9 cellular contexts compared by ENCODE assay signal in genomic region chr13:40190656-40191100, GRCh38.
DNase-seq lines count a peak whose midpoint lies in the region; ATAC-seq and TF ChIP-seq lines count a peak whose summit lies in the region.
"Had no signal": no experiment of that assay in that cellular context is flagged by ENCODE, and none has a peak within 500 bp of the region (broad histone marks: within the 10 kb centered on the region; RNA-seq: fewer than 3 reads in every experiment).

No MANE protein-coding gene starts in this region.

- H3K9me2 ChIP-seq in OCI-LY1 (ENCODE audit: low read depth, low read length) = no peaks in the 10 kb centered on the region

- peaks cover 60% of the 10 kb centered on the region for H3K4me1 ChIP-seq in OCI-LY1 (ENCODE audit: insufficient read depth, low read length, severe bottlenecking)
- H3K4me1 ChIP-seq in aorta (ENCODE audit: control insufficient read depth in 1 of 2, insufficient read depth in 2 of 2, low read length in 2 of 2) = peaks cover 0 to 6% of the 10 kb centered on the region in 2 donors

- intact Hi-C loops in aorta (cut with DNase I) = loop anchor here (5.0 kb wide), 4 partner anchors 47 to 282 kb away; no protein-coding TSS in a partner anchor

- H4K20me1 ChIP-seq in OCI-LY1 (ENCODE audit: insufficient read depth, low read length) = no peaks in the 10 kb centered on the region

- TF ChIP-seq CTCF in OCI-LY1 (IDR thresholded peaks at IDR 0.05; ENCODE audit: low read length) = no peak
- no peak for TF ChIP-seq CTCF in progenitor cell of endocrine pancreas (IDR thresholded peaks at IDR 0.05; ENCODE audit: unreplicated experiment)

- peak overlapping the region; percentile 47 for H3K9ac ChIP-seq in OCI-LY1 (ENCODE audit: low read length)

- no peak overlapping the region for H3K4me3 Mint-ChIP-seq in progenitor cell of endocrine pancreas (ENCODE audit: low read depth)

- in situ Hi-C loops in KBM-7 (cut with MboI; ENCODE audit: low pct_unique_long_range_greater_than_20kb, low sequenced_read_pairs) = no loop called here

- DNase-seq in activated naive CD4-positive, alpha-beta T cell treated with Interleukin-2 at 50 U/mL for 16 hours = peak; percentile 59
- DNase-seq in glomerular visceral epithelial cell (ENCODE audit: extremely low spot score) (peak; percentile 68), progenitor cell of endocrine pancreas (ENCODE audit: low spot score, unreplicated experiment) (no peak), aorta (peak in 1 of 2 donors; percentile 63), KBM-7 (no peak), NOMO-1 (lab: John Stamatoyannopoulos, UW; ENCODE audit: unreplicated experiment in 2 of 2) (no peak)

- H3K4me3 ChIP-seq in OCI-LY1 (ENCODE audit: low read depth, low read length, poor library complexity, severe bottlenecking) = peak overlapping the region; percentile 2
- H3K4me3 ChIP-seq in aorta (ENCODE audit: low read length in 2 of 2) = no peak overlapping the region

- H3K27ac Mint-ChIP-seq in progenitor cell of endocrine pancreas = peak overlapping the region; percentile 77

- no peaks in the 10 kb centered on the region for H3K79me2 ChIP-seq in OCI-LY1 (ENCODE audit: insufficient read depth, low read length)

- H3K4me1 Mint-ChIP-seq in progenitor cell of endocrine pancreas (ENCODE audit: low read depth) = peaks cover 35% of the 10 kb centered on the region

- H3K27ac ChIP-seq in OCI-LY1 (ENCODE audit: low read depth, low read length, poor library complexity, severe bottlenecking) (peak overlapping the region; percentile 95), aorta (ENCODE audit: low read depth in 1 of 2, low read length in 2 of 2) (peak overlapping the region; percentile 70 to 80)
- H3K27ac ChIP-seq: VCaP had no signal

- H2AFZ ChIP-seq in OCI-LY1 (ENCODE audit: low read length) = peak overlapping the region; percentile 45; the same call in 1 of the 2 replicates

- peaks cover 22% of the 10 kb centered on the region for H3K27me3 Mint-ChIP-seq in progenitor cell of endocrine pancreas

- peak; percentile 75 for ATAC-seq in GM19397 (IDR thresholded peaks at IDR 0.05; ENCODE audit: unreplicated experiment)
- peak; percentile 57 for ATAC-seq in aorta (ENCODE audit: low FRiP score)

- H3K27me3 ChIP-seq in OCI-LY1 (ENCODE audit: insufficient read depth, low read length) (no peaks in the 10 kb centered on the region), aorta (ENCODE audit: control insufficient read depth in 1 of 2, insufficient read depth in 2 of 2, low read length in 1 of 2) (no peaks in the 10 kb centered on the region)

- no peaks in the 10 kb centered on the region for H3K9me3 ChIP-seq in OCI-LY1 (ENCODE audit: low read length)
- no peaks in the 10 kb centered on the region for H3K9me3 ChIP-seq in aorta (ENCODE audit: control insufficient read depth, low read length)

- no peaks in the 10 kb centered on the region for H3F3A ChIP-seq in OCI-LY1 (ENCODE audit: insufficient read depth, low read length)

- H3K36me3 ChIP-seq in OCI-LY1 (ENCODE audit: insufficient read depth, low read length) = no peaks in the 10 kb centered on the region
- H3K36me3 ChIP-seq in aorta (ENCODE audit: control insufficient read depth in 1 of 2, insufficient read depth in 2 of 2, low read length in 1 of 2) = no peaks in the 10 kb centered on the region

- H3K9me3 Mint-ChIP-seq in progenitor cell of endocrine pancreas (ENCODE audit: low read depth) = peaks cover 2% of the 10 kb centered on the region

- peak overlapping the region; percentile 58 for H3K4me2 ChIP-seq in OCI-LY1 (ENCODE audit: low read length)

- no peaks in the 10 kb centered on the region for H3K36me3 Mint-ChIP-seq in progenitor cell of endocrine pancreas (ENCODE audit: insufficient read depth)

- WGBS in aorta, 2 donors = 2 to 5% methylated on average over 5 of the region's 5 CpGs

Comparison
In these comparisons a context has a peak if more than half of its experiments do, and no peak if none do; other contexts are left out.
1. DNase-seq: peak in activated naive CD4-positive, alpha-beta T cell treated with Interleukin-2 at 50 U/mL for 16 hours (single experiment) and glomerular visceral epithelial cell (single experiment); none in progenitor cell of endocrine pancreas (single experiment), KBM-7 (single experiment) and NOMO-1 (0 of 2).